1 cellular context compared by ENCODE assay signal in the genomic region with DNA sequence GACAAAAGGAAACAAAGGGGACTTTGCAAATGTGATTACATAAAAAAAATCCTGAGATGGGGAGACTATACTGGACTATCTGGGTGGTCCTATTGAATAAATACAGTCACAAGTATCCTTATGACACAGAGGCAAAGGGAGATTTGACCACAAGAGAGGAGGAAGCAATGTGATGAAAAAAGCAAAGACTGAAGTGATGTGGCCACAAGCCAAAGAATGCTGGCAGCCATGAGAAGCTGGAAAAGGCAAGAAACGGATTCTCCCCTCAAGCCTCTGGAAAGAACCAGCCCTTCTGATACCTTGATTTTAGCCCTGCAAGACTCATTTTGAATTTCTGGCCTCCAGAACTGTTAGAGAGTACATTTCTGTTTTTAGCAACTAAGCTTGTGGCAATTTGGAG.
A peak's percentile ranks its signal among the peaks of the same experiment; 100 is the strongest.
TF ChIP-seq lines count a peak whose summit lies in the region.

No MANE protein-coding gene starts in this region.

TF ChIP-seq in K562, 482 proteins besides CTCF, POLR2A, EP300 and RAD21:
- TF ChIP-seq POLR2AphosphoS2 (IDR thresholded peaks at IDR 0.05; ENCODE audit: low read length) (no peak), RBM25 (IDR thresholded peaks at IDR 0.05; ENCODE audit: low read depth, low read length, severe bottlenecking) (peak; percentile 45), ADNP (tag; IDR thresholded peaks at IDR 0.05) (no peak), TOE1 (IDR thresholded peaks at IDR 0.05; ENCODE audit: borderline replicate concordance) (no peak), TOE1 (CRISPR knock-in tag; IDR thresholded peaks at IDR 0.05; ENCODE audit: borderline replicate concordance, low read depth) (no peak), DPF2 (IDR thresholded peaks at IDR 0.05) (no peak)
- TF ChIP-seq, protein P1, sequence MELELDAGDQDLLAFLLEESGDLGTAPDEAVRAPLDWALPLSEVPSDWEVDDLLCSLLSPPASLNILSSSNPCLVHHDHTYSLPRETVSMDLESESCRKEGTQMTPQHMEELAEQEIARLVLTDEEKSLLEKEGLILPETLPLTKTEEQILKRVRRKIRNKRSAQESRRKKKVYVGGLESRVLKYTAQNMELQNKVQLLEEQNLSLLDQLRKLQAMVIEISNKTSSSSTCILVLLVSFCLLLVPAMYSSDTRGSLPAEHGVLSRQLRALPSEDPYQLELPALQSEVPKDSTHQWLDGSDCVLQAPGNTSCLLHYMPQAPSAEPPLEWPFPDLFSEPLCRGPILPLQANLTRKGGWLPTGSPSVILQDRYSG (tag; conservative IDR thresholded peaks at IDR 0.05; ENCODE audit: low read depth), result no peak
TF ChIP-seq in K562: peak in this region for 1.
